In the genomic region with DNA sequence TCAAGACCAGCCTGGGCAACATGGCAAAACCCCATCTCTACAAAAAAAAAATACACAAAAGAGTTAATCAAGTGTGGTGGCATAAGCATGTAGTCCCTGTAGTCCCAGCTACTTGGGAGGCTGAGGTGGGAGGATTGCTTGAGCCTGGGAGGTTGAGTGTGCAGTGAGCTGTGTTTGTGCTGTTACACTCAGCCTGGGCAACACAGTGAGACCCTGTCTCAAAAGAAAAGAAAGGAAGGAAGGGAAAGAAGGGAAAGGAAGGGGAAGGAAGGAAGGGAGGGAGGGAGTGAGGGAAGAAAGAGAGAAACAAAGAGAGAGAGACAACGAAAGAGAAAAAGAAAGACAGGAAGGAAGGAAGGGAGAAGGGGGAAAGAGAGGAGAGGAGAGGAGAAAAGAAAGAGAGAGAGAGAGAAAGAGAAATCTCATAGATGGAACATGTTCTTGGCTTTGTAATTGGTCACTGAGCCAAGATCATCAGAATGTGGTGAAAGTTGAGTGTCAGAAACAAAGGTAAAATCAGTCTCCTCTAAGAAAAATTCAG, we compare ENCODE assay signal across 32 cellular contexts.
"Had no signal": no experiment of that assay in that cellular context is flagged by ENCODE, and none has a peak within 500 bp of the region (broad histone marks: within the 10 kb centered on the region; RNA-seq: fewer than 3 reads in every experiment).

No MANE protein-coding gene starts in this region.

- H3K4me3 Mint-ChIP-seq: activated CD4-positive, alpha-beta memory T cell treated with anti-CD3 and anti-CD28 coated beads for 36 hours; activated CD4-positive, alpha-beta T cell treated with anti-CD3 and anti-CD28 coated beads for 36 hours; activated CD4-positive, alpha-beta T cell treated with anti-CD3 and anti-CD28 coated beads, Interleukin-2, amount 10 ng/mL, durations not matched to agents 24 days and 14 days; activated CD8-positive, alpha-beta memory T cell treated with anti-CD3 and anti-CD28 coated beads, Interleukin-2, amount 10 ng/mL, durations not matched to agents 7 days and 5 days; activated CD8-positive, alpha-beta T cell treated with anti-CD3 and anti-CD28 coated beads, Interleukin-2, amount 10 ng/mL, durations not matched to agents 7 days and 5 days; activated naive CD4-positive, alpha-beta T cell treated with anti-CD3 and anti-CD28 coated beads for 36 hours; activated naive CD4-positive, alpha-beta T cell treated with anti-CD3 and anti-CD28 coated beads, Interleukin-2, amount 50 U/mL, for 24 hours; activated naive CD8-positive, alpha-beta T cell treated with anti-CD3 and anti-CD28 coated beads, Interleukin-2, amount 10 ng/mL, durations not matched to agents 7 days and 5 days; activated T-helper 1 cell treated with anti-CD3 and anti-CD28 coated beads, Interleukin-12 subunit alpha, Interleukin-12 subunit beta, Interleukin-2, Interleukin-4 antibody, amounts not matched to agents 30 ng/mL and 10 ng/mL and 1 ng/mL, durations not matched to agents 14 hours and 24 hours and 36 hours; brain had no signal

- H3K4me3 ChIP-seq: ascending aorta, breast epithelium, cardiac muscle cell, colonic mucosa, dorsolateral prefrontal cortex, esophagus muscularis mucosa, gastrocnemius medialis, heart right ventricle had no signal

- H3K36me3 Mint-ChIP-seq: activated CD4-positive, alpha-beta memory T cell treated with anti-CD3 and anti-CD28 coated beads for 36 hours; activated CD8-positive, alpha-beta memory T cell treated with anti-CD3 and anti-CD28 coated beads, Interleukin-2, amount 10 ng/mL, durations not matched to agents 7 days and 5 days; activated naive CD4-positive, alpha-beta T cell treated with anti-CD3 and anti-CD28 coated beads, Interleukin-2, amount 50 U/mL, for 24 hours; activated naive CD8-positive, alpha-beta T cell treated with anti-CD3 and anti-CD28 coated beads, Interleukin-2, amount 10 ng/mL, durations not matched to agents 7 days and 5 days; brain had no signal

- DNase-seq: activated CD4-positive, alpha-beta memory T cell treated with anti-CD3 and anti-CD28 coated beads for 36 hours; activated CD4-positive, alpha-beta T cell treated with anti-CD3 and anti-CD28 coated beads for 36 hours; activated CD4-positive, alpha-beta T cell treated with anti-CD3 and anti-CD28 coated beads, Interleukin-2, amount 10 ng/mL, durations not matched to agents 24 days and 14 days; activated CD4-positive, CD25-positive, alpha-beta regulatory T cell; activated CD4-positive, CD25-positive, alpha-beta regulatory T cell treated with anti-CD3 and anti-CD28 coated beads, Interleukin-2, amount 50 U/mL, for 72 hours; activated CD8-positive, alpha-beta memory T cell treated with anti-CD3 and anti-CD28 coated beads, Interleukin-2, amount 10 ng/mL, durations not matched to agents 7 days and 5 days; activated CD8-positive, alpha-beta memory T cell treated with anti-CD3 and anti-CD28 coated beads, Interleukin-2, amount 50 U/mL, for 4 hours; activated CD8-positive, alpha-beta T cell treated with anti-CD3 and anti-CD28 coated beads, Interleukin-2, amount 10 ng/mL, durations not matched to agents 7 days and 5 days; activated effector memory CD4-positive, alpha-beta T cell treated with anti-CD3 and anti-CD28 coated beads, Interleukin-2, amount 50 U/mL, for 16 hours; activated naive CD4-positive, alpha-beta T cell treated with anti-CD3 and anti-CD28 coated beads for 36 hours; activated naive CD8-positive, alpha-beta T cell treated with anti-CD3 and anti-CD28 coated beads, Interleukin-2, amount 10 ng/mL, durations not matched to agents 7 days and 5 days; activated T-cell treated with anti-CD3 and anti-CD28 coated beads, Interleukin-2, amount 50 U/mL, for 1 hour; activated T-cell treated with anti-CD3 and anti-CD28 coated beads, Interleukin-2, amount 50 U/mL, for 48 hours; central memory CD4-positive, alpha-beta T cell; cerebellar nuclear complex; colonic mucosa; dorsolateral prefrontal cortex; effector memory CD4-positive, alpha-beta T cell; erythroblast; foreskin keratinocyte; gastrocnemius medialis; heart right ventricle; T1000; WERI-Rb-1 had no signal

- H3K36me3 ChIP-seq: ascending aorta, breast epithelium, cardiac muscle cell, colonic mucosa, esophagus muscularis mucosa, gastrocnemius medialis, heart right ventricle, WERI-Rb-1 had no signal

- ATAC-seq: activated CD4-positive, alpha-beta T cell treated with anti-CD3 and anti-CD28 coated beads for 36 hours; activated CD8-positive, alpha-beta memory T cell treated with anti-CD3 and anti-CD28 coated beads, Interleukin-2, amount 10 ng/mL, durations not matched to agents 7 days and 5 days; activated CD8-positive, alpha-beta T cell treated with anti-CD3 and anti-CD28 coated beads, Interleukin-2, amount 10 ng/mL, durations not matched to agents 7 days and 5 days; foreskin keratinocyte; gastrocnemius medialis; heart right ventricle had no signal

- H3K4me1 ChIP-seq: ascending aorta, breast epithelium, colonic mucosa, esophagus muscularis mucosa, gastrocnemius medialis had no signal

- H3K27me3 Mint-ChIP-seq: activated naive CD4-positive, alpha-beta T cell treated with anti-CD3 and anti-CD28 coated beads, Interleukin-2, amount 50 U/mL, for 24 hours had no signal

- H3K4me1 Mint-ChIP-seq: activated CD4-positive, alpha-beta T cell treated with anti-CD3 and anti-CD28 coated beads for 36 hours; activated CD4-positive, alpha-beta T cell treated with anti-CD3 and anti-CD28 coated beads, Interleukin-2, amount 10 ng/mL, durations not matched to agents 24 days and 14 days; activated CD8-positive, alpha-beta memory T cell treated with anti-CD3 and anti-CD28 coated beads, Interleukin-2, amount 10 ng/mL, durations not matched to agents 7 days and 5 days; activated naive CD4-positive, alpha-beta T cell treated with anti-CD3 and anti-CD28 coated beads, Interleukin-2, amount 50 U/mL, for 24 hours; activated naive CD8-positive, alpha-beta T cell treated with anti-CD3 and anti-CD28 coated beads, Interleukin-2, amount 10 ng/mL, durations not matched to agents 7 days and 5 days; brain had no signal

- H3K9me3 ChIP-seq: ascending aorta, breast epithelium, colonic mucosa, esophagus muscularis mucosa, gastrocnemius medialis, heart right ventricle had no signal

- H3K27ac ChIP-seq: ascending aorta, breast epithelium, cardiac muscle cell, colonic mucosa, dorsolateral prefrontal cortex, esophagus muscularis mucosa, foreskin keratinocyte, gastrocnemius medialis, heart right ventricle, WERI-Rb-1 had no signal

- H3K27me3 ChIP-seq: ascending aorta, breast epithelium, cardiac muscle cell, colonic mucosa, dorsolateral prefrontal cortex, esophagus muscularis mucosa, foreskin keratinocyte, gastrocnemius medialis, heart right ventricle had no signal

- H3K27ac Mint-ChIP-seq: activated CD4-positive, alpha-beta memory T cell treated with anti-CD3 and anti-CD28 coated beads for 36 hours; activated CD4-positive, alpha-beta T cell treated with anti-CD3 and anti-CD28 coated beads for 36 hours; activated CD4-positive, alpha-beta T cell treated with anti-CD3 and anti-CD28 coated beads, Interleukin-2, amount 10 ng/mL, durations not matched to agents 24 days and 14 days; activated CD8-positive, alpha-beta memory T cell treated with anti-CD3 and anti-CD28 coated beads, Interleukin-2, amount 10 ng/mL, durations not matched to agents 7 days and 5 days; activated CD8-positive, alpha-beta T cell treated with anti-CD3 and anti-CD28 coated beads, Interleukin-2, amount 10 ng/mL, durations not matched to agents 7 days and 5 days; activated naive CD4-positive, alpha-beta T cell treated with anti-CD3 and anti-CD28 coated beads for 36 hours; activated naive CD4-positive, alpha-beta T cell treated with anti-CD3 and anti-CD28 coated beads, Interleukin-2, amount 50 U/mL, for 24 hours; activated naive CD8-positive, alpha-beta T cell treated with anti-CD3 and anti-CD28 coated beads, Interleukin-2, amount 10 ng/mL, durations not matched to agents 7 days and 5 days; activated T-helper 1 cell treated with anti-CD3 and anti-CD28 coated beads, Interleukin-12 subunit alpha, Interleukin-12 subunit beta, Interleukin-2, Interleukin-4 antibody, amounts not matched to agents 30 ng/mL and 10 ng/mL and 1 ng/mL, durations not matched to agents 14 hours and 24 hours and 36 hours; activated T-helper 2 cell treated with anti-CD3 and anti-CD28 coated beads, Interferon-gamma antibody, Interleukin-2, Interleukin-4, amounts not matched to agents 10 μg/mL and 5 μg/mL and 100 μg/mL, durations not matched to agents 14 hours and 24 hours and 36 hours; brain had no signal

- H3K9me3 Mint-ChIP-seq: activated CD4-positive, alpha-beta memory T cell treated with anti-CD3 and anti-CD28 coated beads for 36 hours; activated CD4-positive, alpha-beta T cell treated with anti-CD3 and anti-CD28 coated beads, Interleukin-2, amount 10 ng/mL, durations not matched to agents 24 days and 14 days; activated naive CD4-positive, alpha-beta T cell treated with anti-CD3 and anti-CD28 coated beads for 36 hours; activated naive CD4-positive, alpha-beta T cell treated with anti-CD3 and anti-CD28 coated beads, Interleukin-2, amount 50 U/mL, for 24 hours; activated naive CD8-positive, alpha-beta T cell treated with anti-CD3 and anti-CD28 coated beads, Interleukin-2, amount 10 ng/mL, durations not matched to agents 7 days and 5 days; activated T-helper 1 cell treated with anti-CD3 and anti-CD28 coated beads, Interleukin-12 subunit alpha, Interleukin-12 subunit beta, Interleukin-2, Interleukin-4 antibody, amounts not matched to agents 30 ng/mL and 10 ng/mL and 1 ng/mL, durations not matched to agents 14 hours and 24 hours and 36 hours; activated T-helper 2 cell treated with anti-CD3 and anti-CD28 coated beads, Interferon-gamma antibody, Interleukin-2, Interleukin-4, amounts not matched to agents 10 μg/mL and 5 μg/mL and 100 μg/mL, durations not matched to agents 14 hours and 24 hours and 36 hours; brain had no signal
